Comparison of ENCODE assay signal across 28 cellular contexts in genomic region chr18:68040198-68040597, GRCh38.
"Had no signal": no experiment of that assay in that cellular context is flagged by ENCODE, and none has a peak within 500 bp of the region (broad histone marks: within the 10 kb centered on the region; RNA-seq: fewer than 3 reads in every experiment).

No MANE protein-coding gene starts in this region.

- H3K4me1 Mint-ChIP-seq: stimulated activated effector memory CD8-positive, alpha-beta T cell treated with anti-CD3 and anti-CD28 coated beads, Interleukin-12 subunit alpha, Interleukin-12 subunit beta, amount 100 ng/mL, for 72 hours; stimulated activated memory B cell treated with anti-CD40 and anti-IgM and Interleukin-4, amounts not matched to agents 10 μg/mL and 1 μg/mL and 100 μg/mL, for 72 hours; stimulated activated naive B cell treated with anti-CD40 and anti-IgM and Interleukin-4, amounts not matched to agents 10 μg/mL and 1 μg/mL and 100 μg/mL, for 72 hours; stimulated activated naive CD8-positive, alpha-beta T cell treated with anti-CD3 and anti-CD28 coated beads, Interleukin-15, amount 100 ng/mL, for 72 hours had no signal

- ATAC-seq: stimulated activated effector memory CD8-positive, alpha-beta T cell treated with anti-CD3 and anti-CD28 coated beads, Interleukin-12 subunit alpha, Interleukin-12 subunit beta, amount 100 ng/mL, for 72 hours; stimulated activated memory B cell treated with anti-CD40 and anti-IgM and Interleukin-4, amounts not matched to agents 10 μg/mL and 1 μg/mL and 100 μg/mL, for 72 hours; stimulated activated naive B cell treated with anti-CD40 and anti-IgM and Interleukin-4, amounts not matched to agents 10 μg/mL and 1 μg/mL and 100 μg/mL, for 72 hours; stimulated activated naive CD8-positive, alpha-beta T cell treated with anti-CD3 and anti-CD28 coated beads, Interleukin-15, amount 100 ng/mL, for 72 hours; stimulated activated naive CD8-positive, alpha-beta T cell treated with anti-CD3 and anti-CD28 coated beads, Interleukin-15, Interleukin-2, amounts not matched to agents 100 U/mL and 50 U/mL, for 24 hours; upper lobe of right lung had no signal

- H3K27me3 Mint-ChIP-seq: stimulated activated memory B cell treated with anti-CD40 and anti-IgM and Interleukin-4, amounts not matched to agents 10 μg/mL and 1 μg/mL and 100 μg/mL, for 72 hours; stimulated activated naive B cell treated with anti-CD40 and anti-IgM and Interleukin-4, amounts not matched to agents 10 μg/mL and 1 μg/mL and 100 μg/mL, for 72 hours; stimulated activated naive CD8-positive, alpha-beta T cell treated with anti-CD3 and anti-CD28 coated beads, Interleukin-15, amount 100 ng/mL, for 72 hours; stimulated activated naive CD8-positive, alpha-beta T cell treated with anti-CD3 and anti-CD28 coated beads, Interleukin-15, Interleukin-2, amounts not matched to agents 100 ng/mL and 50 ng/mL, for 24 hours; type B pancreatic cell had no signal

- H3K36me3 Mint-ChIP-seq: stimulated activated effector memory CD8-positive, alpha-beta T cell treated with anti-CD3 and anti-CD28 coated beads, Interleukin-12 subunit alpha, Interleukin-12 subunit beta, amount 100 ng/mL, for 72 hours; stimulated activated memory B cell treated with anti-CD40 and anti-IgM and Interleukin-4, amounts not matched to agents 10 μg/mL and 1 μg/mL and 100 μg/mL, for 72 hours; stimulated activated naive B cell treated with anti-CD40 and anti-IgM and Interleukin-4, amounts not matched to agents 10 μg/mL and 1 μg/mL and 100 μg/mL, for 72 hours; type B pancreatic cell had no signal

- H3K4me3 ChIP-seq: stomach, suprapubic skin, testis, thoracic aorta, thyroid gland, tibial artery, tibial nerve, transverse colon, upper lobe of left lung, upper lobe of right lung, uterus, vagina had no signal

- H3K27me3 ChIP-seq: stomach, suprapubic skin, testis, thyroid gland, tibial artery, tibial nerve, transverse colon, upper lobe of left lung, upper lobe of right lung, uterus, vagina had no signal

- H3K4me1 ChIP-seq: stomach, suprapubic skin, testis, thyroid gland, tibial artery, tibial nerve, transverse colon, upper lobe of left lung, upper lobe of right lung, uterus, vagina had no signal

- H3K27ac Mint-ChIP-seq: stimulated activated effector memory CD8-positive, alpha-beta T cell treated with anti-CD3 and anti-CD28 coated beads, Interleukin-12 subunit alpha, Interleukin-12 subunit beta, amount 100 ng/mL, for 72 hours; stimulated activated memory B cell treated with anti-CD40 and anti-IgM and Interleukin-4, amounts not matched to agents 10 μg/mL and 1 μg/mL and 100 μg/mL, for 72 hours; stimulated activated naive B cell treated with anti-CD40 and anti-IgM and Interleukin-4, amounts not matched to agents 10 μg/mL and 1 μg/mL and 100 μg/mL, for 72 hours; stimulated activated naive CD8-positive, alpha-beta T cell treated with anti-CD3 and anti-CD28 coated beads, Interleukin-15, amount 100 ng/mL, for 72 hours; stimulated activated naive CD8-positive, alpha-beta T cell treated with anti-CD3 and anti-CD28 coated beads, Interleukin-15, Interleukin-2, amounts not matched to agents 100 ng/mL and 50 ng/mL, for 24 hours; type B pancreatic cell had no signal

- H3K36me3 ChIP-seq: stomach, suprapubic skin, thoracic aorta, thyroid gland, tibial artery, tibial nerve, transverse colon, upper lobe of left lung, upper lobe of right lung, uterus, vagina had no signal

- H3K9me3 ChIP-seq: suprapubic skin, testis, thoracic aorta, thyroid gland, tibial artery, tibial nerve, transverse colon, upper lobe of left lung, upper lobe of right lung, uterus, vagina had no signal

- DNase-seq: stimulated activated CD4-positive, alpha-beta T cell treated with anti-CD3 and anti-CD28 coated beads, Interleukin-2, amount 100 ng/mL, for 48 hours; stimulated activated CD4-positive, alpha-beta T cell treated with anti-CD3 and anti-CD28 coated beads, Interleukin-4, amount 100 ng/mL, for 1 hour; stimulated activated CD4-positive, alpha-beta T cell treated with anti-CD3 and anti-CD28 coated beads, Interleukin-4, amount 100 ng/mL, for 24 hours; stimulated activated CD4-positive, alpha-beta T cell treated with anti-CD3 and anti-CD28 coated beads, Interleukin-4, amount 100 ng/mL, for 4 hours; stimulated activated CD8-positive, alpha-beta memory T cell treated with anti-CD3 and anti-CD28 coated beads, Interleukin-4, amount 100 ng/mL, for 48 hours; stimulated activated naive B cell treated with anti-CD40 and anti-IgM and Interleukin-4, amounts not matched to agents 10 μg/mL and 1 μg/mL and 100 μg/mL, for 72 hours; stimulated activated naive CD4-positive, alpha-beta T cell; stimulated activated naive CD4-positive, alpha-beta T cell treated with Interleukin-2 at 50 U/mL for 16 hours; stimulated activated naive CD8-positive, alpha-beta T cell treated with anti-CD3 and anti-CD28 coated beads, Interleukin-15, amount 100 ng/mL, for 72 hours; stimulated activated naive CD8-positive, alpha-beta T cell treated with anti-CD3 and anti-CD28 coated beads, Interleukin-15, Interleukin-2, amounts not matched to agents 100 U/mL and 50 U/mL, for 24 hours; stomach; substantia nigra; testis; thyroid gland; tibial artery; transverse colon; trophoblast cell; upper lobe of right lung; uterus had no signal

- H3K4me3 Mint-ChIP-seq: stimulated activated effector memory CD8-positive, alpha-beta T cell treated with anti-CD3 and anti-CD28 coated beads, Interleukin-12 subunit alpha, Interleukin-12 subunit beta, amount 100 ng/mL, for 72 hours; stimulated activated memory B cell treated with anti-CD40 and anti-IgM and Interleukin-4, amounts not matched to agents 10 μg/mL and 1 μg/mL and 100 μg/mL, for 72 hours; stimulated activated naive B cell treated with anti-CD40 and anti-IgM and Interleukin-4, amounts not matched to agents 10 μg/mL and 1 μg/mL and 100 μg/mL, for 72 hours; stimulated activated naive CD8-positive, alpha-beta T cell treated with anti-CD3 and anti-CD28 coated beads, Interleukin-15, amount 100 ng/mL, for 72 hours; stimulated activated naive CD8-positive, alpha-beta T cell treated with anti-CD3 and anti-CD28 coated beads, Interleukin-15, Interleukin-2, amounts not matched to agents 100 ng/mL and 50 ng/mL, for 24 hours; type B pancreatic cell had no signal

- H3K9me3 Mint-ChIP-seq: stimulated activated effector memory CD8-positive, alpha-beta T cell treated with anti-CD3 and anti-CD28 coated beads, Interleukin-12 subunit alpha, Interleukin-12 subunit beta, amount 100 ng/mL, for 72 hours; stimulated activated memory B cell treated with anti-CD40 and anti-IgM and Interleukin-4, amounts not matched to agents 10 μg/mL and 1 μg/mL and 100 μg/mL, for 72 hours; stimulated activated naive B cell treated with anti-CD40 and anti-IgM and Interleukin-4, amounts not matched to agents 10 μg/mL and 1 μg/mL and 100 μg/mL, for 72 hours; stimulated activated naive CD8-positive, alpha-beta T cell treated with anti-CD3 and anti-CD28 coated beads, Interleukin-15, amount 100 ng/mL, for 72 hours; stimulated activated naive CD8-positive, alpha-beta T cell treated with anti-CD3 and anti-CD28 coated beads, Interleukin-15, Interleukin-2, amounts not matched to agents 100 ng/mL and 50 ng/mL, for 24 hours; type B pancreatic cell had no signal

- H3K27ac ChIP-seq: stomach, suprapubic skin, testis, thoracic aorta, thyroid gland, tibial artery, tibial nerve, transverse colon, upper lobe of left lung, upper lobe of right lung, uterus, vagina had no signal
